In the genomic region with DNA sequence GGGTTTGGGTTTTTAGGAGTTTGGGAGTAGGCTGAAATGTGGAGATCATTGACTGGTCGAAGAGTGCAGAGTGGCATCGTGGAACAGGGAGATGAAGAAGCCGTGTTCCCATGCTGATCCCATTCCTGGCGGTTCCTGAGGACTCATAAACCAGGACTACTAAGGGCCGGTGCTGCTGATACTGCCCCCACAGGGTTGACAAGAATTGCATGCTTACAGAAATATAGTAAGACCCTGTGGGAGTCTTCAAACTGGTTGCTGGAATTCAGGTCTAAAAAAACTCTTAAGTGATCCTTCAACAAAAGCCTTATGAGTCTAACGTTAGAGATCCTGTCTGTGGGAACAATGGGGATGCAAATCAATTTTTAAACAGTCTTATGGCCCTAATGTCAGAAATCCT, we compare ENCODE assay signal across 1 cellular context.
TF ChIP-seq lines count a peak whose summit lies in the region.

No MANE protein-coding gene starts in this region.

TF ChIP-seq in SK-N-SH, 30 proteins besides CTCF, POLR2A, EP300 and RAD21 (continued from another document):
- TF ChIP-seq, protein P1, sequence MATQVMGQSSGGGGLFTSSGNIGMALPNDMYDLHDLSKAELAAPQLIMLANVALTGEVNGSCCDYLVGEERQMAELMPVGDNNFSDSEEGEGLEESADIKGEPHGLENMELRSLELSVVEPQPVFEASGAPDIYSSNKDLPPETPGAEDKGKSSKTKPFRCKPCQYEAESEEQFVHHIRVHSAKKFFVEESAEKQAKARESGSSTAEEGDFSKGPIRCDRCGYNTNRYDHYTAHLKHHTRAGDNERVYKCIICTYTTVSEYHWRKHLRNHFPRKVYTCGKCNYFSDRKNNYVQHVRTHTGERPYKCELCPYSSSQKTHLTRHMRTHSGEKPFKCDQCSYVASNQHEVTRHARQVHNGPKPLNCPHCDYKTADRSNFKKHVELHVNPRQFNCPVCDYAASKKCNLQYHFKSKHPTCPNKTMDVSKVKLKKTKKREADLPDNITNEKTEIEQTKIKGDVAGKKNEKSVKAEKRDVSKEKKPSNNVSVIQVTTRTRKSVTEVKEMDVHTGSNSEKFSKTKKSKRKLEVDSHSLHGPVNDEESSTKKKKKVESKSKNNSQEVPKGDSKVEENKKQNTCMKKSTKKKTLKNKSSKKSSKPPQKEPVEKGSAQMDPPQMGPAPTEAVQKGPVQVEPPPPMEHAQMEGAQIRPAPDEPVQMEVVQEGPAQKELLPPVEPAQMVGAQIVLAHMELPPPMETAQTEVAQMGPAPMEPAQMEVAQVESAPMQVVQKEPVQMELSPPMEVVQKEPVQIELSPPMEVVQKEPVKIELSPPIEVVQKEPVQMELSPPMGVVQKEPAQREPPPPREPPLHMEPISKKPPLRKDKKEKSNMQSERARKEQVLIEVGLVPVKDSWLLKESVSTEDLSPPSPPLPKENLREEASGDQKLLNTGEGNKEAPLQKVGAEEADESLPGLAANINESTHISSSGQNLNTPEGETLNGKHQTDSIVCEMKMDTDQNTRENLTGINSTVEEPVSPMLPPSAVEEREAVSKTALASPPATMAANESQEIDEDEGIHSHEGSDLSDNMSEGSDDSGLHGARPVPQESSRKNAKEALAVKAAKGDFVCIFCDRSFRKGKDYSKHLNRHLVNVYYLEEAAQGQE (IDR thresholded peaks at IDR 0.05; ENCODE audit: low read depth, low read length), result no peak
- no peak for TF ChIP-seq ELF1 (IDR thresholded peaks at IDR 0.05)
- TF ChIP-seq RFX5 (IDR thresholded peaks at IDR 0.05; ENCODE audit: low read length), result no peak
- no peak for TF ChIP-seq RXRA (IDR thresholded peaks at IDR 0.05; ENCODE audit: borderline replicate concordance, low read depth)
- TF ChIP-seq, protein P2, sequence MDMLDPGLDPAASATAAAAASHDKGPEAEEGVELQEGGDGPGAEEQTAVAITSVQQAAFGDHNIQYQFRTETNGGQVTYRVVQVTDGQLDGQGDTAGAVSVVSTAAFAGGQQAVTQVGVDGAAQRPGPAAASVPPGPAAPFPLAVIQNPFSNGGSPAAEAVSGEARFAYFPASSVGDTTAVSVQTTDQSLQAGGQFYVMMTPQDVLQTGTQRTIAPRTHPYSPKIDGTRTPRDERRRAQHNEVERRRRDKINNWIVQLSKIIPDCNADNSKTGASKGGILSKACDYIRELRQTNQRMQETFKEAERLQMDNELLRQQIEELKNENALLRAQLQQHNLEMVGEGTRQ (IDR thresholded peaks at IDR 0.05; ENCODE audit: borderline replicate concordance, low read depth, low read length), result no peak
